8 cellular contexts compared by ENCODE assay signal in the genomic region with DNA sequence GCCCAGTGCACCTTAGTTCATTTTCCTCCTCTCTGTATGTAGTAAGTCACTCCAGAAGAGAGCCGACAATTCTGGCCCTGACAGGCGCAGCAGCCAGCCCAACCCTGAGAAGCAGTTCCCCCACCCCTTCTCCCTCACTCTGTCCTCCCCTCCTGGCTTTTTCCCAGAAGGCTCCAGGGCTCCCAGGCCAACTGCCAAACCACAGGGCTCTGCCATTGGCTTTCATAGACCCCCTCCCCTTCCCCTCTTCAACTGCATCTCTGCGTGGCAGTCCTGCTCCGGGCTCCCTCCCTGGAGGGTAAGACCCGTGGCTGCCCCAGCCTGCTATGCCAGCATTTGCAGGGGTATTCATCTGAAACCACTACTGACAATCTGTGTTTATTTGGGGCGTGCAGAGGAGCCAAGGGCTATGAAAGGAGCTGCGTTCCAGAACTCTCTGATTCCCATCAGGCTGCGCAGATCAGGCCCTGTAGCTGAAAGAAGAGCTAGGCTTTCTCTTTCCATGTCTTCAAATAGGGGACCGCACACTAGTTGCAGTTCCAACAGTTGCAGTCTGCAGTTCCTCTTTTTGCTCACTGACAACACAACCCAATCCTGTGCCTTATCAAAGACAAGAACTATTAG.
DNase-seq lines count a peak whose midpoint lies in the region; ATAC-seq and TF ChIP-seq lines count a peak whose summit lies in the region.

No MANE protein-coding gene starts in this region.

- no peak for TF ChIP-seq CTCF in chondrocyte (IDR thresholded peaks at IDR 0.05)

- peak; percentile 93 for DNase-seq in NCI-H2107 (lab: John Stamatoyannopoulos, UW)
- DNase-seq in chondrocyte (ENCODE audit: low spot score) = peak; percentile 81
- DNase-seq in middle frontal gyrus (ENCODE audit: extremely low spot score, low spot score) = peak; percentile 9
- DNase-seq in dedifferentiated amniotic fluid mesenchymal stem cell (ENCODE audit: extremely low spot score) = no peak
- DNase-seq in activated T-helper 2 cell treated with anti-CD3 and anti-CD28 coated beads, Interferon-gamma antibody, Interleukin-2, Interleukin-4, amounts not matched to agents 10 μg/mL and 5 μg/mL and 100 μg/mL, durations not matched to agents 14 hours and 24 hours and 36 hours (ENCODE audit: low spot score) = no peak
- no peak for DNase-seq in activated naive CD4-positive, alpha-beta T cell (lab: John Stamatoyannopoulos, UW)

- peak; percentile 99 for ATAC-seq in GM18502 (IDR thresholded peaks at IDR 0.05; ENCODE audit: poor library complexity, unreplicated experiment)
- peak; percentile 85 for ATAC-seq in HG02759 (IDR thresholded peaks at IDR 0.05; ENCODE audit: unreplicated experiment)

- no peaks in the 10 kb centered on the region for H3K9me3 Mint-ChIP-seq in chondrocyte (ENCODE audit: low read depth)
- H3K9me3 Mint-ChIP-seq in activated T-helper 2 cell treated with anti-CD3 and anti-CD28 coated beads, Interferon-gamma antibody, Interleukin-2, Interleukin-4, amounts not matched to agents 10 μg/mL and 5 μg/mL and 100 μg/mL, durations not matched to agents 14 hours and 24 hours and 36 hours = no peaks in the 10 kb centered on the region

- intact Hi-C loops in activated T-helper 2 cell treated with anti-CD3 and anti-CD28 coated beads, Interferon-gamma antibody, Interleukin-2, Interleukin-4, amounts not matched to agents 10 μg/mL and 5 μg/mL and 100 μg/mL, durations not matched to agents 14 hours and 24 hours and 36 hours (cut with micrococcal nuclease) = no loop called here

- H3K27ac Mint-ChIP-seq in chondrocyte (ENCODE audit: unreplicated experiment) = no peak overlapping the region
- no peak overlapping the region for H3K27ac Mint-ChIP-seq in activated T-helper 2 cell treated with anti-CD3 and anti-CD28 coated beads, Interferon-gamma antibody, Interleukin-2, Interleukin-4, amounts not matched to agents 10 μg/mL and 5 μg/mL and 100 μg/mL, durations not matched to agents 14 hours and 24 hours and 36 hours

- no peaks in the 10 kb centered on the region for H3K36me3 Mint-ChIP-seq in chondrocyte (ENCODE audit: low read depth)
- no peaks in the 10 kb centered on the region for H3K36me3 Mint-ChIP-seq in activated T-helper 2 cell treated with anti-CD3 and anti-CD28 coated beads, Interferon-gamma antibody, Interleukin-2, Interleukin-4, amounts not matched to agents 10 μg/mL and 5 μg/mL and 100 μg/mL, durations not matched to agents 14 hours and 24 hours and 36 hours (ENCODE audit: low read depth)

- H3K4me3 Mint-ChIP-seq in chondrocyte (ENCODE audit: unreplicated experiment) = no peak overlapping the region
- H3K4me3 Mint-ChIP-seq in activated T-helper 2 cell treated with anti-CD3 and anti-CD28 coated beads, Interferon-gamma antibody, Interleukin-2, Interleukin-4, amounts not matched to agents 10 μg/mL and 5 μg/mL and 100 μg/mL, durations not matched to agents 14 hours and 24 hours and 36 hours (ENCODE audit: low read depth) = no peak overlapping the region

- no peaks in the 10 kb centered on the region for H3K27me3 Mint-ChIP-seq in chondrocyte (ENCODE audit: low read depth)
- H3K27me3 Mint-ChIP-seq in activated T-helper 2 cell treated with anti-CD3 and anti-CD28 coated beads, Interferon-gamma antibody, Interleukin-2, Interleukin-4, amounts not matched to agents 10 μg/mL and 5 μg/mL and 100 μg/mL, durations not matched to agents 14 hours and 24 hours and 36 hours (ENCODE audit: low read depth) = peaks cover 23% of the 10 kb centered on the region

- peaks cover 12% of the 10 kb centered on the region for H3K4me1 Mint-ChIP-seq in chondrocyte (ENCODE audit: low read depth)
- peaks cover 8% of the 10 kb centered on the region for H3K4me1 Mint-ChIP-seq in activated T-helper 2 cell treated with anti-CD3 and anti-CD28 coated beads, Interferon-gamma antibody, Interleukin-2, Interleukin-4, amounts not matched to agents 10 μg/mL and 5 μg/mL and 100 μg/mL, durations not matched to agents 14 hours and 24 hours and 36 hours (ENCODE audit: low read depth)

Comparison
In these comparisons a context has a peak if more than half of its experiments do, and no peak if none do; other contexts are left out.
1. DNase-seq: peak in NCI-H2107 (single experiment), chondrocyte (single experiment) and middle frontal gyrus (single experiment); none in dedifferentiated amniotic fluid mesenchymal stem cell (single experiment), activated T-helper 2 cell treated with anti-CD3 and anti-CD28 coated beads, Interferon-gamma antibody, Interleukin-2, Interleukin-4, amounts not matched to agents 10 μg/mL and 5 μg/mL and 100 μg/mL, durations not matched to agents 14 hours and 24 hours and 36 hours (single experiment) and activated naive CD4-positive, alpha-beta T cell (0 of 4).